In the genomic region with DNA sequence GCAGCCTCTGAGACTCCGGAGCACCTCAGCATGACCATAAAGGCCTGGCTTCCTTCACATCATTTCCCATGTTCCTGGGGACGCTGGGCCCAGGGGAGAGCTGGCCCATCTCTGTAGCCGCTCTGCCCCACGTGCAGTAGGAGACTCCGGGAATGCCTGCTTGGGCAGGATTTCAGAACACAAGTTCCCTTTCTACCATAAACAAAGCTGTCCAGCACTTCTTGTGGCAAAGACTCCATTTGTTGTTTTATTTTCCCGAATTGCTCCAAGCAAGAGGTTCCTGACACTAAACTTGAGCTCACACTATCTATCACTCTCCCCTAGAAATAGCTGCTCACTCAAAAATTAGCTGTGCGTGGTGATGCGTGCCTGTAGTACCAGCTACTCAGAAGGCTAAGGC, we compare ENCODE assay signal across 15 cellular contexts. TPM values are rescaled to one million over a fixed set of nuclear protein-coding genes. Genes with fewer than 3 reads are reported as not detected.
DNase-seq lines count a peak whose midpoint lies in the region; ATAC-seq and TF ChIP-seq lines count a peak whose summit lies in the region.
"Had no signal": no experiment of that assay in that cellular context is flagged by ENCODE, and none has a peak within 500 bp of the region (broad histone marks: within the 10 kb centered on the region; RNA-seq: fewer than 3 reads in every experiment).

No MANE protein-coding gene starts in this region.

- no peak overlapping the region for H2BK15ac ChIP-seq in IMR-90 (ENCODE audit: low read depth, low read length)

- H2AK5ac ChIP-seq in IMR-90 (ENCODE audit: low read depth, low read length) = no peak overlapping the region

- intact Hi-C loops in IMR-90 (cut with micrococcal nuclease) = no loop called here

- in situ Hi-C loops in IMR-90 (cut with MboI; ENCODE audit: low sequenced_read_pairs) = no loop called here

- H3K4me3 Mint-ChIP-seq in effector memory CD8-positive, alpha-beta T cell = no peak overlapping the region
- no peak overlapping the region for H3K4me3 Mint-ChIP-seq in endodermal cell
- H3K4me3 Mint-ChIP-seq: CD8-positive, alpha-beta memory T cell; HFFc6 had no signal

- TF ChIP-seq RAD21 in IMR-90 (IDR thresholded peaks at IDR 0.05; ENCODE audit: low read length) (no peak), neural cell (conservative IDR thresholded peaks at IDR 0.05) (no peak)

- H3K4me3 ChIP-seq in IMR-90 (ENCODE audit: insufficient read depth, low read depth, low read length) = no peak overlapping the region
- peak overlapping the region; percentile 43 for H3K4me3 ChIP-seq in neural cell (ENCODE audit: low read length)
- no peak overlapping the region for H3K4me3 ChIP-seq in endodermal cell (ENCODE audit: low read length)
- H3K4me3 ChIP-seq: BLaER1 treated with 17β-estradiol and CSF1 and Interleukin-3, amounts not matched to agents 10 nM and 100 nM had no signal

- TF ChIP-seq CTCF in C4-2B (conservative IDR thresholded peaks at IDR 0.05) (no peak), IMR-90 (conservative IDR thresholded peaks at IDR 0.05; ENCODE audit: low read depth, low read length) (no peak), VCaP (conservative IDR thresholded peaks at IDR 0.05) (no peak), neural cell (IDR thresholded peaks at IDR 0.05; ENCODE audit: poor library complexity, severe bottlenecking) (no peak), endodermal cell (conservative IDR thresholded peaks at IDR 0.05) (no peak)

- peaks cover 0 to 7% of the 10 kb centered on the region in 2 donors for H3K4me1 Mint-ChIP-seq in effector memory CD8-positive, alpha-beta T cell (ENCODE audit: low read depth in 2 of 2)
- H3K4me1 Mint-ChIP-seq in endodermal cell = peaks cover 9% of the 10 kb centered on the region

- no peaks in the 10 kb centered on the region for H3K9me1 ChIP-seq in IMR-90 (ENCODE audit: insufficient read depth, low read length)

- H3K79me1 ChIP-seq in IMR-90 (ENCODE audit: low read depth in 1 of 2, low read length in 2 of 2) = no peaks in the 10 kb centered on the region

- peak overlapping the region; percentile 51 for H3K27ac ChIP-seq in C4-2B
- no peak overlapping the region for H3K27ac ChIP-seq in IMR-90 (ENCODE audit: insufficient read depth, low read length)
- H3K27ac ChIP-seq in VCaP = peak overlapping the region; percentile 96
- peak overlapping the region; percentile 76 for H3K27ac ChIP-seq in neural cell (ENCODE audit: low read length)
- H3K27ac ChIP-seq in endodermal cell (ENCODE audit: low read depth, low read length) = no peak overlapping the region
- H3K27ac ChIP-seq: BLaER1 treated with 17β-estradiol and CSF1 and Interleukin-3, amounts not matched to agents 10 nM and 100 nM had no signal

- no peaks in the 10 kb centered on the region for H3K9me2 ChIP-seq in neural cell (ENCODE audit: insufficient read depth, low read length)

- no peak overlapping the region for H3K27ac Mint-ChIP-seq in effector memory CD8-positive, alpha-beta T cell
- no peak overlapping the region for H3K27ac Mint-ChIP-seq in endodermal cell
- H3K27ac Mint-ChIP-seq: CD8-positive, alpha-beta memory T cell; HFFc6 had no signal

- no TSS peak for BruUV-seq in IMR-90 (replicated peaks; lab: Mats Ljungman, UMichigan)

- no peak for DNase-seq in IMR-90
- DNase-seq in effector memory CD8-positive, alpha-beta T cell = no peak
- no peak for DNase-seq in UCSD-AML1 (lab: John Stamatoyannopoulos, UW; ENCODE audit: unreplicated experiment)
- no peak for DNase-seq in endodermal cell
- DNase-seq: CD8-positive, alpha-beta memory T cell; DMS79 treated with DMSO at 0.1 percent for 48 hours; KBM-7; NCI-H1694 treated with DMSO at 0.1 percent for 48 hours; SIG-M5 had no signal

- no peak overlapping the region for H4K8ac ChIP-seq in IMR-90 (ENCODE audit: low read depth in 2 of 2, low read length in 2 of 2)

- no peak overlapping the region for H4K91ac ChIP-seq in IMR-90 (ENCODE audit: insufficient read depth, low read depth, low read length)

- TF ChIP-seq POLR2A in IMR-90 (IDR thresholded peaks at IDR 0.05; ENCODE audit: low read depth, low read length) = no peak

- no peak overlapping the region for H3K18ac ChIP-seq in IMR-90 (ENCODE audit: low read depth, low read length)

- no peaks in the 10 kb centered on the region for H3K9me3 Mint-ChIP-seq in effector memory CD8-positive, alpha-beta T cell
- H3K9me3 Mint-ChIP-seq in endodermal cell = no peaks in the 10 kb centered on the region
- H3K9me3 Mint-ChIP-seq: HFFc6 had no signal

- H2BK5ac ChIP-seq in IMR-90 (ENCODE audit: low read depth, low read length, poor library complexity, severe bottlenecking) = no peak overlapping the region

- peak overlapping the region; percentile 43 for H2AFZ ChIP-seq in IMR-90 (replicated peaks; ENCODE audit: low read length, poor library complexity)
- no peak overlapping the region for H2AFZ ChIP-seq in neural cell (ENCODE audit: low read depth, low read length)

- ATAC-seq in IMR-90 (ENCODE audit: low read depth) = no peak
- ATAC-seq in effector memory CD8-positive, alpha-beta T cell (replicated peaks) = no peak

- H3K9ac ChIP-seq in IMR-90 (ENCODE audit: low read depth, low read length) (no peak overlapping the region), neural cell (ENCODE audit: low read length) (peak overlapping the region; percentile 53), endodermal cell (ENCODE audit: extremely low read depth, low read length, poor library complexity, severe bottlenecking) (no peak overlapping the region)
- H3K9ac ChIP-seq: BLaER1 treated with 17β-estradiol and CSF1 and Interleukin-3, amounts not matched to agents 10 nM and 100 nM had no signal

- H3K27me3 ChIP-seq in IMR-90 (ENCODE audit: control insufficient read depth, insufficient read depth, low read length) = peaks cover 10% of the 10 kb centered on the region; the same call in 1 of the 2 replicates
- H3K27me3 ChIP-seq in neural cell (ENCODE audit: insufficient read depth, low read depth, low read length) = no peaks in the 10 kb centered on the region
- no peaks in the 10 kb centered on the region for H3K27me3 ChIP-seq in endodermal cell (ENCODE audit: control insufficient read depth, insufficient read depth, low read length, poor library complexity, severe bottlenecking)

- no peak overlapping the region for H3K56ac ChIP-seq in IMR-90 (ENCODE audit: extremely low read depth, insufficient read depth, low read length)

- H2AK9ac ChIP-seq in IMR-90 (replicated peaks; ENCODE audit: low read depth, low read length, poor library complexity) = peak overlapping the region; percentile 16

- no peak for TF ChIP-seq EP300 in neural cell (conservative IDR thresholded peaks at IDR 0.05; ENCODE audit: poor library complexity, severe bottlenecking)

- H3K36me3 Mint-ChIP-seq in effector memory CD8-positive, alpha-beta T cell (ENCODE audit: insufficient read depth) = no peaks in the 10 kb centered on the region
- H3K36me3 Mint-ChIP-seq in endodermal cell (ENCODE audit: low read depth) = no peaks in the 10 kb centered on the region

- no peak overlapping the region for H2BK20ac ChIP-seq in IMR-90 (ENCODE audit: low read depth, low read length)

- H3K36me3 ChIP-seq in IMR-90 (ENCODE audit: control insufficient read depth, insufficient read depth, low read length) (no peaks in the 10 kb centered on the region), neural cell (ENCODE audit: insufficient read depth, low read length) (no peaks in the 10 kb centered on the region), endodermal cell (ENCODE audit: control insufficient read depth, insufficient read depth, low read length) (no peaks in the 10 kb centered on the region)
- H3K36me3 ChIP-seq: BLaER1 treated with 17β-estradiol and CSF1 and Interleukin-3, amounts not matched to agents 10 nM and 100 nM had no signal

- WGBS in IMR-90 (ENCODE audit: extremely low coverage in 2 of 2, insufficient read length in 1 of 2), 2 experiments = 80% methylated on average over 1 of the region's 8 CpGs; no CpG with 5 or more reads in 1 of the 2 experiments
- 67 to 74% methylated on average over 3 to 8 of the region's 8 CpGs for WGBS in endodermal cell (ENCODE audit: insufficient coverage in 1 of 2, insufficient read length in 1 of 2), 2 experiments

- H3F3A ChIP-seq in neural cell (ENCODE audit: insufficient read depth, low read length, poor library complexity, severe bottlenecking) = no peaks in the 10 kb centered on the region

- H3K4me1 ChIP-seq in IMR-90 (ENCODE audit: control insufficient read depth, insufficient read depth, low read length) = no peaks in the 10 kb centered on the region
- H3K4me1 ChIP-seq in endodermal cell (ENCODE audit: control insufficient read depth, insufficient read depth, low read length) = no peaks in the 10 kb centered on the region

- H3K23ac ChIP-seq in IMR-90 (ENCODE audit: low read depth, low read length) = no peak overlapping the region

- POLR2A ChIA-PET in IMR-90 (lab: Charles Lee; ENCODE audit: unreplicated experiment) = no interaction called here

- peaks cover 3% of the 10 kb centered on the region; the same call in 1 of the 2 replicates for H4K20me1 ChIP-seq in IMR-90 (ENCODE audit: insufficient read depth, low read length)
- H4K20me1 ChIP-seq in neural cell (ENCODE audit: insufficient read depth) = no peaks in the 10 kb centered on the region

- no peak overlapping the region for H3K14ac ChIP-seq in IMR-90 (replicated peaks; ENCODE audit: low read depth, low read length)

- no peak overlapping the region for H3K4ac ChIP-seq in IMR-90 (ENCODE audit: low read depth, low read length)

- CTCF ChIA-PET in IMR-90 (lab: Yijun Ruan, JAX) = no interaction called here

- H4K5ac ChIP-seq in IMR-90 (ENCODE audit: low read depth, low read length) = no peak overlapping the region

- H2BK120ac ChIP-seq in IMR-90 (ENCODE audit: low read depth, low read length) = no peak overlapping the region

- H3K4me2 ChIP-seq in IMR-90 (ENCODE audit: low read depth, low read length) (no peak overlapping the region), neural cell (ENCODE audit: low read length) (no peak overlapping the region)

- peaks cover 32 to 52% of the 10 kb centered on the region in 2 donors for H3K27me3 Mint-ChIP-seq in effector memory CD8-positive, alpha-beta T cell
- no peaks in the 10 kb centered on the region for H3K27me3 Mint-ChIP-seq in endodermal cell (ENCODE audit: insufficient read depth)

- H3K79me2 ChIP-seq in neural cell (replicated peaks; ENCODE audit: insufficient read depth, low read length) = no peaks in the 10 kb centered on the region

- H3K9me3 ChIP-seq in IMR-90 (ENCODE audit: control insufficient read depth, insufficient read depth, low read length) (no peaks in the 10 kb centered on the region), neural cell (ENCODE audit: low read length) (no peaks in the 10 kb centered on the region), endodermal cell (ENCODE audit: control insufficient read depth, low read length) (no peaks in the 10 kb centered on the region)
- H3K9me3 ChIP-seq: BLaER1 treated with 17β-estradiol and CSF1 and Interleukin-3, amounts not matched to agents 10 nM and 100 nM had no signal

- dilution Hi-C loops in IMR-90 (cut with HindIII; ENCODE audit: low sequenced_read_pairs, unreplicated experiment) = no loop called here

RNA-seq across cellular contexts. Expression of gene CHD5, which starts 21.9 kb away (rescaled TPM):
- total RNA-seq in IMR-90 (2012; rRNA removed) = under 0.01 TPM in 1 of 2 replicates, not detected in the other
- polyA plus RNA-seq in IMR-90 (2012; rRNA removed) = 0.06 and 0.09 TPM in 2 replicates
- polyA plus RNA-seq in IMR-90 (2012; cell fraction: cytosol; rRNA removed) = 0.02 TPM in 1 of 2 replicates, not detected in the other
- 0.37 and 0.48 TPM in 2 replicates for polyA plus RNA-seq in IMR-90 (2012; cell fraction: nucleus; rRNA removed; ENCODE audit: low replicate concordance)
- 22.0 and 33.7 TPM in 2 replicates for polyA plus RNA-seq in neural cell
- 31.7 and 33.1 TPM in 2 replicates for polyA minus RNA-seq in neural cell
- total RNA-seq in endodermal cell = under 1 TPM; 0.40 to 0.69 TPM
- polyA plus RNA-seq in endodermal cell (2013, experiment 1 of 2) = 0.36 TPM
- 0.46 TPM for polyA plus RNA-seq in endodermal cell (2013, experiment 2 of 2)
- total RNA-seq: RPMI7951 had no signal
- polyA plus RNA-seq: CD8-positive, alpha-beta memory T cell had no signal

RNA-seq across cellular contexts. Expression of gene RPL22, which starts 41.2 kb away (rescaled TPM):
- total RNA-seq in IMR-90 (2012; rRNA removed) = 26.2 and 71.9 TPM in 2 replicates
- 131 and 154 TPM in 2 replicates for polyA plus RNA-seq in IMR-90 (2012; rRNA removed)
- polyA plus RNA-seq in IMR-90 (2012; cell fraction: cytosol; rRNA removed) = 17.4 and 27.5 TPM in 2 replicates
- 9.8 and 38.0 TPM in 2 replicates for polyA plus RNA-seq in IMR-90 (2012; cell fraction: nucleus; rRNA removed; ENCODE audit: low replicate concordance)
- 275 and 294 TPM in 2 replicates for polyA plus RNA-seq in neural cell
- polyA minus RNA-seq in neural cell = 180 and 190 TPM in 2 replicates
- 100 to 1,000 TPM; 409 to 481 TPM for total RNA-seq in endodermal cell
- 367 TPM for polyA plus RNA-seq in endodermal cell (2013, experiment 1 of 2)
- 324 TPM for polyA plus RNA-seq in endodermal cell (2013, experiment 2 of 2)

RNA-seq across cellular contexts. Expression of gene RNF207, which starts 47.7 kb away (rescaled TPM):
- total RNA-seq in IMR-90 (2012; rRNA removed) (2.7 and 3.9 TPM in 2 replicates), endodermal cell (1 to 10 TPM; 4.8 to 7.7 TPM)
- polyA plus RNA-seq in IMR-90 (2012; rRNA removed) (17.2 and 42.9 TPM in 2 replicates), neural cell (1.7 and 3.5 TPM in 2 replicates)
- 4.7 and 5.1 TPM in 2 replicates for polyA plus RNA-seq in IMR-90 (2012; cell fraction: cytosol; rRNA removed)
- polyA plus RNA-seq in IMR-90 (2012; cell fraction: nucleus; rRNA removed; ENCODE audit: low replicate concordance) = 181 and 244 TPM in 2 replicates
- 1.9 TPM in 2 replicates for polyA minus RNA-seq in neural cell
- polyA plus RNA-seq in endodermal cell (2013, experiment 1 of 2) = 1.7 TPM
- polyA plus RNA-seq in endodermal cell (2013, experiment 2 of 2) = 1.2 TPM

Comparison
In these comparisons a context has a peak if more than half of its experiments do, and no peak if none do; other contexts are left out.
1. H3K27ac ChIP-seq: peak in C4-2B (single experiment), VCaP (single experiment) and neural cell (single experiment); none in IMR-90 (single experiment) and endodermal cell (single experiment).